Comparison of ENCODE assay signal across 20 cellular contexts in the genomic region with DNA sequence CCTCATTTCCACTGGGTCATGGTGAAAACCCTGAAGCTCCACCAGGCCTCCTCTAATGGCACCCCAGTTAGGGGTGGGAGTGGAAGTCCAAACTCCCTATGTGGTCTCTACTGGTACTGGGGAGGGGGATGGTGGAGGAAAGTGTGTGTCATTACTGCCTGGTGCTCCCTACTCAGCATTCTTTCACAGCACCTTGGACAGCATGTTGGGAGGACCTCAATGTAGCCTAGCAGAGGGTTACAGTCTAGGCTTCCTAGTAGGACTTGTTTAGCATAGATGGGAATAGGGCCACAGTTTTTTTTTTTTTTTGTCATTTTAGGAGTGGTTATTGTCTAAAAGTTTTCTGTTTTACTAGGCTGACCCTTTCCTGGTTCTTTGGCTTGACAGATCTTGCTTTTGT.
"Had no signal": no experiment of that assay in that cellular context is flagged by ENCODE, and none has a peak within 500 bp of the region (broad histone marks: within the 10 kb centered on the region; RNA-seq: fewer than 3 reads in every experiment).

No MANE protein-coding gene starts in this region.

- ATAC-seq: activated CD4-positive, CD25-positive, alpha-beta regulatory T cell treated with anti-CD3 and anti-CD28 coated beads, Interleukin-2, amount 50 U/mL, for 24 hours; body of pancreas had no signal

- H3K4me3 Mint-ChIP-seq: activated naive CD4-positive, alpha-beta T cell treated with anti-CD3 and anti-CD28 coated beads, Interleukin-2, amount 50 U/mL, for 24 hours; central memory CD8-positive, alpha-beta T cell had no signal

- H3K9me3 ChIP-seq: ascending aorta, body of pancreas had no signal

- H3K4me3 ChIP-seq: ascending aorta, body of pancreas, SK-N-MC had no signal

- H3K4me1 ChIP-seq: ascending aorta, body of pancreas had no signal

- H3K27ac ChIP-seq: ascending aorta, body of pancreas, SK-N-MC had no signal

- H3K36me3 Mint-ChIP-seq: activated naive CD4-positive, alpha-beta T cell treated with anti-CD3 and anti-CD28 coated beads, Interleukin-2, amount 50 U/mL, for 24 hours had no signal

- H3K9me3 Mint-ChIP-seq: activated naive CD4-positive, alpha-beta T cell treated with anti-CD3 and anti-CD28 coated beads, Interleukin-2, amount 50 U/mL, for 24 hours; central memory CD8-positive, alpha-beta T cell had no signal

- DNase-seq: activated CD4-positive, alpha-beta T cell treated with anti-CD3 and anti-CD28 coated beads for 4 hours; activated effector memory CD4-positive, alpha-beta T cell treated with Interleukin-2 at 50 U/mL for 16 hours; activated naive CD4-positive, alpha-beta T cell; activated T-cell treated with anti-CD3 and anti-CD28 coated beads for 4 hours; body of pancreas; Karpas-422; MM.1S; NCI-H1105; NCI-H1436; NCI-H1694 treated with DMSO at 0.1 percent for 48 hours; NCI-H2029 treated with DMSO at 0.1 percent for 48 hours; NCI-H345; NCI-H510A; NCI-H526 treated with DMSO at 0.1 percent for 48 hours; SW 1271 had no signal

- H3K27me3 ChIP-seq: ascending aorta, body of pancreas had no signal

- H3K27me3 Mint-ChIP-seq: activated naive CD4-positive, alpha-beta T cell treated with anti-CD3 and anti-CD28 coated beads, Interleukin-2, amount 50 U/mL, for 24 hours; central memory CD8-positive, alpha-beta T cell had no signal

- H3K36me3 ChIP-seq: ascending aorta had no signal

- H3K27ac Mint-ChIP-seq: activated naive CD4-positive, alpha-beta T cell treated with anti-CD3 and anti-CD28 coated beads, Interleukin-2, amount 50 U/mL, for 24 hours had no signal
